1 cellular context compared by ENCODE assay signal in genomic region chr17:43165971-43166370, GRCh38.
TF ChIP-seq lines count a peak whose summit lies in the region.

No MANE protein-coding gene starts in this region.

TF ChIP-seq in HEK293, 187 proteins besides CTCF, POLR2A, EP300 and RAD21:
- TF ChIP-seq PRDM1 (tag by site-specific recombination; IDR thresholded peaks at IDR 0.05) = peak; percentile 66
- peak; percentile 90 for TF ChIP-seq ZNF596 (tag by site-specific recombination; IDR thresholded peaks at IDR 0.05)
- peak; percentile 64 for TF ChIP-seq ZNF366 (tag by site-specific recombination; conservative IDR thresholded peaks at IDR 0.05)
